ENCODE assay signal across 1 cellular context in the genomic region with DNA sequence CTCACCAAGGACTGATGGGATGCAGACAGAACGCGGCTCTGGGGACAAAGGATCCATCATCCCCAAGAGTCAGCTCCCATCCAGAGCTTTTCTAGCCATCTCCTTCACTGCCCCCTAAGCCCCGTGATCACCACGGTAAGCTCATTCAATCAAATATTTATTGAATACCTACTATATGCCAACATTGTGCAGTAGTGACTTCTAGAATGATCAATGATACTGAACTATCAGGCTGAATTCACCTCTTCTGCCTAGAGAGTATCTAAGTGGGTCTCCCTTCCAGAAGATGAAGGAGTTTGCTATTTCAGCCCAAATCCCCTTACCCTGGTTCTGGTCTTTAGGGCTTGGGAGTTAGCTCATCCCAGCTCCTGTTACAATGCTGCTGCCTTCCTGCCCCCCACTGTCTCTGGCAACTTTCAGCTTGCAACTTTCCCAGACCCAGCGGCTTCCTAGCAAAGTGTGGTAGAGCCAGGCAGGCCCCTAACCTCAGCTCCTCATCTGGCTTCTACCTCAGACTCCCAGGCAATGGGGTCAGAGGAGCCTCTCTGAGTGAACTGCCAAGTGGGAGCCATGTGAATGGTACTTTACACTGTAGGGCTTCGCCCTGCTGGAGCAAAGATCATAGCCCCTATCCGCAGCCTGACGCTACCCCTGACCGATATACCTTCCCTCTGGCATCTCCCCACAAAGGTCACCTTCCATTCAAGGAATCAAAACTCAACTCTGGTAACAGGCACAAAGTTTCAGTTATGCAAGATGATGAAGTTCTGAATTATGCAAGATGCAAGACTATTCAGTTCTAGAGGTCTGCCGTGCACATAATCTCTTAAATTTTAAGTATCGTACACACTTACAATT.
TF ChIP-seq lines count a peak whose summit lies in the region.

No MANE protein-coding gene starts in this region.

TF ChIP-seq in GM12878, 131 proteins besides CTCF, POLR2A, EP300 and RAD21:
- TF ChIP-seq, protein P1, sequence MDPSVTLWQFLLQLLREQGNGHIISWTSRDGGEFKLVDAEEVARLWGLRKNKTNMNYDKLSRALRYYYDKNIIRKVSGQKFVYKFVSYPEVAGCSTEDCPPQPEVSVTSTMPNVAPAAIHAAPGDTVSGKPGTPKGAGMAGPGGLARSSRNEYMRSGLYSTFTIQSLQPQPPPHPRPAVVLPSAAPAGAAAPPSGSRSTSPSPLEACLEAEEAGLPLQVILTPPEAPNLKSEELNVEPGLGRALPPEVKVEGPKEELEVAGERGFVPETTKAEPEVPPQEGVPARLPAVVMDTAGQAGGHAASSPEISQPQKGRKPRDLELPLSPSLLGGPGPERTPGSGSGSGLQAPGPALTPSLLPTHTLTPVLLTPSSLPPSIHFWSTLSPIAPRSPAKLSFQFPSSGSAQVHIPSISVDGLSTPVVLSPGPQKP (IDR thresholded peaks at IDR 0.05; ENCODE audit: low read depth, low read length), result no peak
- TF ChIP-seq MYC (IDR thresholded peaks at IDR 0.05; ENCODE audit: insufficient read depth, insufficient read length, insufficient replicate concordance, low read length, severe bottlenecking) (no peak), HDAC6 (IDR thresholded peaks at IDR 0.05; ENCODE audit: unreplicated experiment) (no peak), CHD4 (IDR thresholded peaks at IDR 0.05) (no peak), NFXL1 (IDR thresholded peaks at IDR 0.05; ENCODE audit: borderline replicate concordance) (no peak), RFX5 (IDR thresholded peaks at IDR 0.05; ENCODE audit: low read depth, low read length) (no peak), EZH2 (IDR thresholded peaks at IDR 0.05; ENCODE audit: borderline replicate concordance, control insufficient read depth, low read depth, low read length) (no peak), NBN (IDR thresholded peaks at IDR 0.05) (no peak), IKZF1 (conservative IDR thresholded peaks at IDR 0.05) (no peak), SRF (IDR thresholded peaks at IDR 0.05; ENCODE audit: low read depth in 2 of 2, low read length in 2 of 2) (no peak), ZZZ3 (IDR thresholded peaks at IDR 0.05; ENCODE audit: control insufficient read depth, insufficient read length, low read depth) (no peak), ESRRA (IDR thresholded peaks at IDR 0.05; ENCODE audit: low read length) (no peak), CREM (IDR thresholded peaks at IDR 0.05; ENCODE audit: low read depth) (no peak), PAX5 (IDR thresholded peaks at IDR 0.05; ENCODE audit: borderline replicate concordance, low read depth, low read length) (no peak)
